In genomic region chr17:19507673-19508326, GRCh38 we compare ENCODE assay signal across 8 cellular contexts. TPM values are rescaled to one million over a fixed set of nuclear protein-coding genes. Genes with fewer than 3 reads are reported as not detected.
DNase-seq lines count a peak whose midpoint lies in the region; ATAC-seq and TF ChIP-seq lines count a peak whose summit lies in the region.

No MANE protein-coding gene starts in this region.

- peaks cover 9% of the 10 kb centered on the region for H3K4me1 ChIP-seq in OCI-LY1 (ENCODE audit: insufficient read depth, low read length, severe bottlenecking)
- peaks cover 8% of the 10 kb centered on the region for H3K4me1 ChIP-seq in mononuclear cell (ENCODE audit: insufficient read depth, low read length)

- H3K9me3 ChIP-seq in OCI-LY1 (ENCODE audit: low read length) (no peaks in the 10 kb centered on the region), mononuclear cell (ENCODE audit: low read depth, low read length) (no peaks in the 10 kb centered on the region)

- no peak overlapping the region for H2AFZ ChIP-seq in OCI-LY1 (ENCODE audit: low read length)

- no peak overlapping the region for H3K27ac ChIP-seq in OCI-LY1 (ENCODE audit: low read depth, low read length, poor library complexity, severe bottlenecking)

- no peaks in the 10 kb centered on the region for H3K27me3 ChIP-seq in BJ (ENCODE audit: control insufficient read depth, insufficient read depth, low read length)
- H3K27me3 ChIP-seq in OCI-LY1 (ENCODE audit: insufficient read depth, low read length), result peaks cover 4% of the 10 kb centered on the region; the same call in 1 of the 2 replicates
- H3K27me3 ChIP-seq in mononuclear cell (ENCODE audit: insufficient read depth, low read length), result no peaks in the 10 kb centered on the region

- peak overlapping the region; percentile 79 for H3K4me2 ChIP-seq in OCI-LY1 (ENCODE audit: low read length)

- POLR2A ChIA-PET in BJ (lab: Charles Lee), result no interaction called here

- peak; percentile 85 for ATAC-seq in GM19395 (IDR thresholded peaks at IDR 0.05; ENCODE audit: unreplicated experiment)

- H3K36me3 ChIP-seq in BJ (ENCODE audit: control insufficient read depth, insufficient read depth, low read length) (no peaks in the 10 kb centered on the region), OCI-LY1 (ENCODE audit: insufficient read depth, low read length) (no peaks in the 10 kb centered on the region)

- no peaks in the 10 kb centered on the region for H3K79me2 ChIP-seq in OCI-LY1 (ENCODE audit: insufficient read depth, low read length)

- H3K9ac ChIP-seq in OCI-LY1 (ENCODE audit: low read length), result peak overlapping the region; percentile 49; the same call in 1 of the 2 replicates

- H3K9me2 ChIP-seq in OCI-LY1 (ENCODE audit: low read depth, low read length), result no peaks in the 10 kb centered on the region

- CTCF ChIA-PET in BJ (lab: Yijun Ruan, JAX), result no interaction called here

- H3K4me3 ChIP-seq in BJ (ENCODE audit: low read depth, low read length) (peak overlapping the region; percentile 90), OCI-LY1 (ENCODE audit: low read depth, low read length, poor library complexity, severe bottlenecking) (peak overlapping the region; percentile 74), epithelial cell of proximal tubule (ENCODE audit: low read depth, low read length) (peak overlapping the region; percentile 76), mononuclear cell (ENCODE audit: low read length) (peak overlapping the region; percentile 58)

- H3F3A ChIP-seq in OCI-LY1 (ENCODE audit: insufficient read depth, low read length), result peaks cover 4% of the 10 kb centered on the region; the same call in 1 of the 2 replicates

- no peaks in the 10 kb centered on the region for H4K20me1 ChIP-seq in OCI-LY1 (ENCODE audit: insufficient read depth, low read length)

- DNase-seq in BJ (ENCODE audit: low read depth), result peak; percentile 62
- DNase-seq in HT1080 (ENCODE audit: low read depth), result peak; percentile 86
- peak; percentile 70 for DNase-seq in activated T-cell treated with anti-CD3 and anti-CD28 coated beads for 48 hours (ENCODE audit: low read depth)
- peak; percentile 57 for DNase-seq in epithelial cell of proximal tubule (ENCODE audit: low read depth)
- peak; percentile 54 to 62 for DNase-seq in stimulated activated CD8-positive, alpha-beta memory T cell treated with anti-CD3 and anti-CD28 coated beads, Interleukin-2, amount 100 ng/mL, for 48 hours (ENCODE audit: low read depth in 2 of 2)

- TF ChIP-seq CTCF in BJ (IDR thresholded peaks at IDR 0.05; ENCODE audit: insufficient read depth, low read depth, low read length), result no peak
- no peak for TF ChIP-seq CTCF in OCI-LY1 (IDR thresholded peaks at IDR 0.05; ENCODE audit: low read length)
- TF ChIP-seq CTCF in epithelial cell of proximal tubule (conservative IDR thresholded peaks at IDR 0.05; ENCODE audit: low read depth, low read length), result peak; percentile 3

RNA-seq across cellular contexts. Expression of gene SLC47A1, which starts 25.9 kb away (rescaled TPM):
- 0.11 and 0.22 TPM in 2 replicates for polyA plus RNA-seq in BJ (2011; rRNA removed)
- polyA minus RNA-seq in BJ (2011; rRNA and poly(A)+ RNA removed), result 0.33 and 0.41 TPM in 2 replicates
- total RNA-seq in HT1080 (2014; rRNA removed; shearing (Covaris generic)), result not detected in 2 replicates
- not detected in 2 replicates for polyA plus RNA-seq in HT1080 (2015; cell fraction: cytosol; rRNA removed)
- polyA plus RNA-seq in HT1080 (2015; cell fraction: nucleus; rRNA removed), result not detected in 2 replicates
- 0.52 and 1.7 TPM in 2 replicates for total RNA-seq in epithelial cell of proximal tubule
- total RNA-seq in mononuclear cell, result 0.73 TPM
